Comparison of ENCODE assay signal across 34 cellular contexts in genomic region chr7:75735581-75736350, GRCh38. TPM values are rescaled to one million over a fixed set of nuclear protein-coding genes. Genes with fewer than 3 reads are reported as not detected.
"Had no signal": no experiment of that assay in that cellular context is flagged by ENCODE, and none has a peak within 500 bp of the region (broad histone marks: within the 10 kb centered on the region; RNA-seq: fewer than 3 reads in every experiment).

No MANE protein-coding gene starts in this region.

- ATAC-seq: esophagus mucosa; foreskin keratinocyte; gastroesophageal sphincter; heart left ventricle; left cardiac atrium; left lung; mucosa of descending colon; natural killer cell treated with Interleukin-12 subunit alpha and Interleukin-12 subunit beta and Interleukin-15 and Interleukin-18, amount 100 ng/mL, for 72 hours; psoas muscle; right cardiac atrium; stimulated activated naive B cell treated with anti-CD40 and anti-IgM and Interleukin-4, amounts not matched to agents 10 μg/mL and 1 μg/mL and 100 μg/mL, for 72 hours; upper lobe of right lung had no signal

- H3K27ac ChIP-seq: epithelial cell of prostate, foreskin keratinocyte, gastroesophageal sphincter, hepatocyte, ovary, psoas muscle, thoracic aorta, transverse colon, upper lobe of right lung, uterus had no signal

- H2AFZ ChIP-seq: hepatocyte had no signal

- H3K4me2 ChIP-seq: hepatocyte had no signal

- H3K36me3 ChIP-seq: left lung, ovary, thoracic aorta, transverse colon, upper lobe of right lung, uterus had no signal

- FAIRE-seq: islet of Langerhans, small intestine had no signal

- H3K4me3 ChIP-seq: gastroesophageal sphincter, heart left ventricle, hepatocyte, left lung, mucosa of descending colon, ovary, psoas muscle, transverse colon, upper lobe of right lung, uterus had no signal

- H3K4me1 ChIP-seq: uterus had no signal

- H3K9me3 ChIP-seq: gastroesophageal sphincter, heart left ventricle, left lung, mucosa of descending colon, ovary, psoas muscle, thoracic aorta, transverse colon, upper lobe of right lung, uterus had no signal

- DNase-seq: cortex of kidney; effector CD4-positive, alpha-beta T cell; endodermal cell; foreskin keratinocyte; left cardiac atrium; left lung; mesenchymal stem cell; mucosa of descending colon; naive B cell; nucleus accumbens; ovary; posterior cingulate gyrus; psoas muscle; right cardiac atrium; small intestine; stimulated activated CD4-positive, alpha-beta T cell treated with anti-CD3 and anti-CD28 coated beads, Interleukin-15, amount 100 ng/mL, for 24 hours; stimulated activated CD4-positive, alpha-beta T cell treated with anti-CD3 and anti-CD28 coated beads, Interleukin-2, amount 100 ng/mL, for 48 hours; stimulated activated naive B cell treated with anti-CD40 and anti-IgM and Interleukin-4, amounts not matched to agents 10 μg/mL and 1 μg/mL and 100 μg/mL, for 72 hours; transverse colon; upper lobe of right lung; uterus had no signal

- H3K27me3 ChIP-seq: foreskin keratinocyte, gastroesophageal sphincter, heart left ventricle, left lung, ovary, transverse colon, upper lobe of right lung, uterus had no signal

RNA-seq across cellular contexts. Expression of gene CCL26, which starts 36.2 kb away (rescaled TPM):
- total RNA-seq: dermis microvascular lymphatic vessel endothelial cell; esophagus mucosa; foreskin keratinocyte; kidney epithelial cell; lung microvascular endothelial cell; mesothelial cell of epicardium; natural killer cell treated with Interleukin-12 subunit alpha and Interleukin-12 subunit beta and Interleukin-15 and Interleukin-18, amount 100 ng/mL, for 72 hours; psoas muscle; renal cortical epithelial cell; thoracic aorta; transverse colon; uterus had no signal
- polyA plus RNA-seq: foreskin keratinocyte had no signal
